Comparison of ENCODE assay signal across 19 cellular contexts in the genomic region with DNA sequence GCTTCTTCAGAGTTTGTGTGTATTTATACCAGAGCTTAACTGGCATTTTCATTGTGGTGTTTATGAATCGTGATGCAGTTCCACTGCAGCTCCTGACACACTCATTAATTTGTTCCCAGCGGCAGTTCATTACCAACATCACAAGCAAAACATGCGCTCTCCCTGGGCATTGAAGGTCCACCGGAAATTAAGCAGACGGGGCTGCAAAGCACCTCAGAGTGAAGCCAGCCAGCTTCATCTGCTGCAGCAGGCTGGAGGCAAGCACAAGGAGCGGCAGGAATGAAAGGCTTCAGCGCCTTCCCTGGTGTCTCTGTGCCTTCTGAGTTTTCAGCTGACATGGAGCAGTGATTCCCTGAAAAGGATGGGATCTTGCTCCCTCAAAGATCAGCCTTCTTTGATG.
A peak's percentile ranks its signal among the peaks of the same experiment; 100 is the strongest.
DNase-seq lines count a peak whose midpoint lies in the region; ATAC-seq lines count a peak whose summit lies in the region.
"Had no signal": no experiment of that assay in that cellular context is flagged by ENCODE, and none has a peak within 500 bp of the region (broad histone marks: within the 10 kb centered on the region; RNA-seq: fewer than 3 reads in every experiment).

No MANE protein-coding gene starts in this region.

- H3K9ac ChIP-seq in stomach smooth muscle (ENCODE audit: low read length in 2 of 2) = no peak overlapping the region

- peak in 2 of 3 experiments; percentile 34 to 70 for DNase-seq in NCI-H1417 (lab: John Stamatoyannopoulos, UW)
- no peak for DNase-seq in NCI-H1417 treated with DMSO at 0.1 percent for 48 hours (lab: John Stamatoyannopoulos, UW)
- DNase-seq in NCI-H69 (lab: John Stamatoyannopoulos, UW) = peak; percentile 86
- DNase-seq in foreskin melanocyte = peak; percentile 67
- DNase-seq in SJCRH30 = no peak
- DNase-seq: 8988T; activated CD4-positive, alpha-beta T cell treated with anti-CD3 and anti-CD28 coated beads for 48 hours; activated CD8-positive, alpha-beta memory T cell treated with anti-CD3 and anti-CD28 coated beads, Interleukin-2, amount 50 U/mL, for 48 hours; activated naive CD4-positive, alpha-beta T cell; DND-41; effector CD4-positive, alpha-beta T cell; hippocampal formation; naive thymus-derived CD4-positive, alpha-beta T cell; NCI-H187; SIG-M5; T1000 had no signal

- H3K27me3 ChIP-seq in stomach smooth muscle (ENCODE audit: control insufficient read depth in 1 of 2, insufficient read depth in 2 of 2, low read length in 2 of 2) (no peaks in the 10 kb centered on the region), SJCRH30 (peaks cover 2% of the 10 kb centered on the region; the same call in 1 of the 2 replicates)

- H3K4me3 ChIP-seq in stomach smooth muscle (ENCODE audit: low read length in 2 of 2) (peak overlapping the region; percentile 59 to 66), SJCRH30 (no peak overlapping the region)

- H3K36me3 ChIP-seq in stomach smooth muscle (ENCODE audit: control insufficient read depth in 2 of 2, insufficient read depth in 2 of 2, low read length in 2 of 2) = no peaks in the 10 kb centered on the region
- H3K36me3 ChIP-seq in SJCRH30 = no peaks in the 10 kb centered on the region

- H3K4me1 ChIP-seq in stomach smooth muscle (ENCODE audit: control insufficient read depth, insufficient read depth, low read length) = peaks cover 8% of the 10 kb centered on the region
- no peaks in the 10 kb centered on the region for H3K4me1 ChIP-seq in SJCRH30

- ATAC-seq in GM21576 (IDR thresholded peaks at IDR 0.05; ENCODE audit: unreplicated experiment) (no peak), GM18502 (IDR thresholded peaks at IDR 0.05; ENCODE audit: poor library complexity, unreplicated experiment) (no peak)

- H3K27ac ChIP-seq in stomach smooth muscle (ENCODE audit: low read length) (no peak overlapping the region), SJCRH30 (no peak overlapping the region)

- H3K9me3 ChIP-seq in stomach smooth muscle (ENCODE audit: control insufficient read depth in 2 of 2, low read length in 2 of 2) (no peaks in the 10 kb centered on the region), SJCRH30 (replicated peaks) (no peaks in the 10 kb centered on the region)

Comparison
In these comparisons a context has a peak if more than half of its experiments do, and no peak if none do; other contexts are left out.
1. DNase-seq: peak in NCI-H1417 (2 of 3), NCI-H69 (single experiment) and foreskin melanocyte (single experiment); none in NCI-H1417 treated with DMSO at 0.1 percent for 48 hours (single experiment) and SJCRH30 (0 of 2).